In genomic region chr14:99742509-99743487, GRCh38 we compare ENCODE assay signal across 27 cellular contexts. TPM values are rescaled to one million over a fixed set of nuclear protein-coding genes. Genes with fewer than 3 reads are reported as not detected.
A peak's percentile ranks its signal among the peaks of the same experiment; 100 is the strongest.
DNase-seq lines count a peak whose midpoint lies in the region; ATAC-seq, FAIRE-seq and TF ChIP-seq lines count a peak whose summit lies in the region.
"Had no signal": no experiment of that assay in that cellular context is flagged by ENCODE, and none has a peak within 500 bp of the region (broad histone marks: within the 10 kb centered on the region; RNA-seq: fewer than 3 reads in every experiment).

No MANE protein-coding gene starts in this region.

- H2AFZ ChIP-seq in H1 (ENCODE audit: low read length) (no peak overlapping the region), neuronal stem cell (ENCODE audit: low read length) (no peak overlapping the region)
- H2AFZ ChIP-seq: PC-9 had no signal

- H3K9ac ChIP-seq in H1 (replicated peaks in 1 of 4; ENCODE audit: extremely low read depth in 1 of 4, low read depth in 3 of 4, low read length in 3 of 4) = no peak overlapping the region
- H3K9ac ChIP-seq in neuronal stem cell (ENCODE audit: low read depth, low read length, poor library complexity) = no peak overlapping the region
- H3K9ac ChIP-seq: SK-N-SH had no signal

- no peaks in the 10 kb centered on the region for H3K79me2 ChIP-seq in H1 (ENCODE audit: control insufficient read depth in 1 of 2, insufficient read depth in 2 of 2, low read length in 2 of 2)

- H3K9me3 ChIP-seq in right atrium auricular region (no peaks in the 10 kb centered on the region), H1 (ENCODE audit: insufficient read depth in 2 of 2, low read depth in 1 of 2, low read length in 1 of 2) (no peaks in the 10 kb centered on the region), neuronal stem cell (replicated peaks in 1 of 2; ENCODE audit: control insufficient read depth in 2 of 2, insufficient read depth in 1 of 2, low read depth in 1 of 2, low read length in 2 of 2) (no peaks in the 10 kb centered on the region)
- H3K9me3 ChIP-seq: HAP-1, MG63, SK-N-SH had no signal

- no peak for TF ChIP-seq POLR2A in H1 (IDR thresholded peaks at IDR 0.05; ENCODE audit: control extremely low read depth in 1 of 2, low read depth in 2 of 2, low read length in 2 of 2)

- POLR2A ChIA-PET in H1 (lab: Charles Lee; ENCODE audit: partially characterized antibody) = no interaction called here

- H3K36me3 ChIP-seq in right atrium auricular region (no peaks in the 10 kb centered on the region), H1 (ENCODE audit: control insufficient read depth in 2 of 4, insufficient read depth in 4 of 4, low read length in 3 of 4) (no peaks in the 10 kb centered on the region), neuronal stem cell (replicated peaks in 1 of 2; ENCODE audit: control insufficient read depth in 2 of 2, insufficient read depth in 2 of 2, low read length in 2 of 2) (no peaks in the 10 kb centered on the region)
- H3K36me3 ChIP-seq: HAP-1, MG63 had no signal

- H2BK20ac ChIP-seq in H1 (ENCODE audit: low read length) = peak overlapping the region; percentile 48; the same call in 1 of the 2 replicates

- H3K4ac ChIP-seq in H1 (replicated peaks; ENCODE audit: insufficient read length, low read depth, low read length) = no peak overlapping the region
- H3K4ac ChIP-seq in neuronal stem cell (ENCODE audit: low read length) = no peak overlapping the region

- H3K56ac ChIP-seq in H1 (replicated peaks; ENCODE audit: insufficient read length, low read depth, low read length) = no peak overlapping the region

- H2AK5ac ChIP-seq in H1 (ENCODE audit: low read depth, low read length) (peak overlapping the region; percentile 13; the same call in 1 of the 2 replicates), neuronal stem cell (ENCODE audit: low read depth, low read length) (peak overlapping the region; percentile 77)

- no peak overlapping the region for H2BK5ac ChIP-seq in H1 (ENCODE audit: low read depth, low read length)
- peak overlapping the region; percentile 32 for H2BK5ac ChIP-seq in neuronal stem cell (ENCODE audit: low read length)

- H4K91ac ChIP-seq in H1 (replicated peaks; ENCODE audit: insufficient read length, low read length) (peak overlapping the region; percentile 82), neuronal stem cell (ENCODE audit: low read depth, low read length, poor library complexity) (peak overlapping the region; percentile 26)

- TF ChIP-seq RAD21 in H1 (IDR thresholded peaks at IDR 0.05 in 1 of 2, conservative IDR thresholded peaks at IDR 0.05 in 1 of 2; ENCODE audit: low read depth in 2 of 2, low read length in 2 of 2) = no peak

- 92% methylated on average over 24 of the region's 25 CpGs; no CpG with 5 or more reads in 1 of the 2 experiments for WGBS in H1 (ENCODE audit: extremely low coverage in 1 of 2, insufficient coverage in 1 of 2, insufficient read length in 1 of 2, insufficient replicate concordance in 2 of 2, low coverage in 1 of 2, low lambda C conversion rate in 2 of 2, missing lambda C conversion rate in 1 of 2), 2 experiments
- no CpG with 5 or more reads among the region's 25 CpGs for WGBS in neuronal stem cell (ENCODE audit: extremely low coverage in 2 of 2, insufficient read length in 2 of 2, insufficient replicate concordance in 1 of 2), 2 donors

- H3K27ac ChIP-seq in right atrium auricular region (no peak overlapping the region), H1 (ENCODE audit: low read depth, low read length) (no peak overlapping the region), neuronal stem cell (replicated peaks; ENCODE audit: low read length) (no peak overlapping the region)
- H3K27ac ChIP-seq: 22Rv1, PC-9 had no signal

- no peaks in the 10 kb centered on the region; the same call in 1 of the 2 replicates for H3K23me2 ChIP-seq in H1 (ENCODE audit: low read depth, low read length)

- no peaks in the 10 kb centered on the region for H4K20me1 ChIP-seq in H1 (replicated peaks in 1 of 2; ENCODE audit: control insufficient read depth in 1 of 2, insufficient read depth in 2 of 2, low read length in 2 of 2)

- H3K18ac ChIP-seq in H1 (ENCODE audit: extremely low read depth, low read length) (peak overlapping the region; percentile 48), neuronal stem cell (ENCODE audit: low read length) (peak overlapping the region; percentile 65)

- ATAC-seq in Right ventricle myocardium superior (ENCODE audit: poor library complexity) = no peak
- no peak for ATAC-seq in HG03521 (IDR thresholded peaks at IDR 0.05; ENCODE audit: unreplicated experiment)

- no peak overlapping the region for H3K4me3 ChIP-seq in right atrium auricular region
- H3K4me3 ChIP-seq in H1 (ENCODE audit: extremely low read depth in 1 of 4, insufficient read depth in 2 of 4, low read depth in 3 of 4, low read length in 4 of 4) = no peak overlapping the region
- peak overlapping the region in 1 of 2 donors; percentile 25 for H3K4me3 ChIP-seq in neuronal stem cell (ENCODE audit: low read length in 2 of 2)
- H3K4me3 ChIP-seq: HAP-1, MG63, PC-9 had no signal

- no peak overlapping the region for H3K23ac ChIP-seq in H1 (ENCODE audit: insufficient read length)
- peak overlapping the region; percentile 52 for H3K23ac ChIP-seq in neuronal stem cell (ENCODE audit: low read depth, low read length, poor library complexity)

- H3K79me1 ChIP-seq in H1 (ENCODE audit: low read depth, low read length) (no peaks in the 10 kb centered on the region), neuronal stem cell (ENCODE audit: low read depth, low read length) (no peaks in the 10 kb centered on the region)

- CTCF ChIA-PET in H1 (lab: Charles Lee; ENCODE audit: partially characterized antibody) = interaction anchor here (1.0 to 18.9 kb wide), 4 partner anchors 5 to 150 kb away, joined by 4 to 237 read pairs (median 121); no protein-coding TSS in a partner anchor

- H3K4me2 ChIP-seq in H1 (ENCODE audit: insufficient read depth in 1 of 2, low read depth in 2 of 2, low read length in 2 of 2) (no peak overlapping the region), neuronal stem cell (ENCODE audit: insufficient read depth, low read length, poor library complexity, severe bottlenecking) (no peak overlapping the region)
- H3K4me2 ChIP-seq: PC-9, SK-N-SH had no signal

- TF ChIP-seq CTCF in right atrium auricular region (IDR thresholded peaks at IDR 0.05) (no peak), H1 (IDR thresholded peaks at IDR 0.05; ENCODE audit: control extremely low read depth in 1 of 3, insufficient read depth in 1 of 3, low read depth in 1 of 3, low read length in 3 of 3) (no peak)

- H2BK120ac ChIP-seq in H1 (replicated peaks; ENCODE audit: low read depth, low read length) (no peak overlapping the region), neuronal stem cell (ENCODE audit: low read depth, low read length) (peak overlapping the region; percentile 76)

- H3K27me3 ChIP-seq in right atrium auricular region (no peaks in the 10 kb centered on the region), H1 (replicated peaks in 1 of 4; ENCODE audit: control insufficient read depth in 3 of 4, extremely low read depth in 1 of 4, insufficient read depth in 3 of 4, low read length in 3 of 4) (no peaks in the 10 kb centered on the region; a peak in 2 of 7 replicates), neuronal stem cell (ENCODE audit: control insufficient read depth in 3 of 3, insufficient read depth in 3 of 3, low read depth in 1 of 3, low read length in 3 of 3) (peaks cover 0 to 27% (median 0%) of the 10 kb centered on the region in 3 experiments)
- H3K27me3 ChIP-seq: MG63 had no signal

- H2BK15ac ChIP-seq in H1 (ENCODE audit: low read length) = 0 out of 2 replicates have a peak overlapping the region, but pooled peaks have one; percentile 92
- no peak overlapping the region for H2BK15ac ChIP-seq in neuronal stem cell (ENCODE audit: low read length)

- no peak for FAIRE-seq in H1 (lab: Jason Lieb, UNC)
- FAIRE-seq: HTR-8/SVneo had no signal

- H2BK12ac ChIP-seq in H1 (ENCODE audit: low read depth, low read length) (peak overlapping the region; percentile 80; the same call in 1 of the 2 replicates), neuronal stem cell (ENCODE audit: low read length) (no peak overlapping the region)

- no peak overlapping the region for H3K14ac ChIP-seq in H1 (ENCODE audit: insufficient read length)
- peak overlapping the region; percentile 25 for H3K14ac ChIP-seq in neuronal stem cell (ENCODE audit: low read length)

- intact Hi-C loops in Right ventricle myocardium superior (cut with DNase I) = loop anchor here (5.0 kb wide), 1 partner anchor 45 kb away; no protein-coding TSS in a partner anchor

- H4K8ac ChIP-seq in H1 (ENCODE audit: extremely low read depth, insufficient read depth, low read length) (no peak overlapping the region), neuronal stem cell (ENCODE audit: low read depth, low read length) (no peak overlapping the region)

- peak; percentile 34 for DNase-seq in Right ventricle myocardium superior
- DNase-seq in right atrium auricular region (ENCODE audit: low spot score) = no peak
- DNase-seq in H1 (ENCODE audit: low read depth in 1 of 2, low spot score in 2 of 2) = no peak
- DNase-seq in neuronal stem cell (ENCODE audit: low spot score) = no peak
- no peak for DNase-seq in AG08396 (ENCODE audit: low spot score)
- no peak for DNase-seq in KG1 (lab: John Stamatoyannopoulos, UW)
- DNase-seq in globus pallidus (ENCODE audit: low spot score) = no peak
- DNase-seq: CD4-positive, CD25-positive, alpha-beta regulatory T cell; DMS153; DND-41; HFFc6; KBM-7; MG63; NCI-H1694; NCI-H2029 treated with DMSO at 0.1 percent for 48 hours; NCI-H446 treated with DMSO at 0.1 percent for 48 hours; NCI-H526; NCI-H82; NK-92 treated with Interleukin-12 subunit alpha and Interleukin-12 subunit beta, amount 100 ng/mL, for 24 hours; PC-9; RPMI8226; SIG-M5; SK-N-SH had no signal

- H3K4me1 ChIP-seq in right atrium auricular region (peaks cover 0 to 76% of the 10 kb centered on the region in 2 donors), H1 (replicated peaks in 1 of 4; ENCODE audit: control insufficient read depth in 3 of 4, insufficient read depth in 4 of 4, low read length in 3 of 4) (peaks cover 4 to 13% (median 5%) of the 10 kb centered on the region in 4 experiments), neuronal stem cell (ENCODE audit: control insufficient read depth in 2 of 2, insufficient read depth in 1 of 2, low read depth in 1 of 2, low read length in 2 of 2) (peaks cover 0 to 12% of the 10 kb centered on the region in 2 donors)

- no peak overlapping the region for H4K5ac ChIP-seq in H1 (ENCODE audit: insufficient read length, low read depth, low read length)

- TF ChIP-seq EP300 in H1 (IDR thresholded peaks at IDR 0.05; ENCODE audit: borderline replicate concordance in 1 of 2, low read depth in 2 of 2, low read length in 2 of 2) = no peak

RNA-seq across cellular contexts. Expression of gene EML1, which starts 50.4 kb away (rescaled TPM):
- total RNA-seq in Right ventricle myocardium superior (39.5 TPM), right atrium auricular region (10 to 100 TPM; 28.3 to 30.2 TPM)
- total RNA-seq in H1 (2021; fragmentation: NEBNext Ultra II Directional; extraction: Animal tissue kit (Norgen Biotek cat#: 25700)) = 24.7 and 32.9 TPM in 2 replicates
- polyA plus RNA-seq in H1 (2011; rRNA removed) = 9.8 and 11.1 TPM in 2 replicates
- polyA plus RNA-seq in H1 (2011; cell fraction: cytosol; rRNA removed) = 11.8 TPM
- polyA plus RNA-seq in H1 (2011; cell fraction: nucleus; rRNA removed) = 30.9 TPM
- 16.6 to 36.3 TPM (median 23.0 TPM) in 4 replicates for polyA plus RNA-seq in H1 (2012, experiment 1 of 2)
- polyA plus RNA-seq in H1 (2012, experiment 2 of 2) = 3.3 TPM
- polyA plus RNA-seq in H1 (2013, experiment 1 of 2) = 6.5 TPM
- polyA plus RNA-seq in H1 (2013, experiment 2 of 2) = 6.7 TPM
- 55.1 and 82.5 TPM in 2 replicates for polyA minus RNA-seq in H1 (2011; rRNA and poly(A)+ RNA removed)
- 20.8 TPM for polyA minus RNA-seq in H1 (2011; cell fraction: cytosol; rRNA and poly(A)+ RNA removed)
- polyA minus RNA-seq in H1 (2011; cell fraction: nucleus; rRNA and poly(A)+ RNA removed) = 60.8 TPM
- 17.5 TPM for polyA plus RNA-seq in neuronal stem cell (2013, experiment 1 of 2)
- 17.5 TPM for polyA plus RNA-seq in neuronal stem cell (2013, experiment 2 of 2)
- total RNA-seq: CD4-positive, CD25-positive, alpha-beta regulatory T cell had no signal
- polyA plus RNA-seq: CD4-positive, CD25-positive, alpha-beta regulatory T cell had no signal

RNA-seq across cellular contexts. Expression of gene CYP46A1, which starts 58.7 kb away (rescaled TPM):
- total RNA-seq in Right ventricle myocardium superior (3.0 TPM), right atrium auricular region (1 to 10 TPM; 1.4 to 6.9 TPM)
- 0.71 and 1.3 TPM in 2 replicates for total RNA-seq in H1 (2021; fragmentation: NEBNext Ultra II Directional; extraction: Animal tissue kit (Norgen Biotek cat#: 25700))
- polyA plus RNA-seq in H1 (2011; rRNA removed) = 0.41 and 0.89 TPM in 2 replicates
- 0.88 TPM for polyA plus RNA-seq in H1 (2011; cell fraction: cytosol; rRNA removed)
- 4.4 TPM for polyA plus RNA-seq in H1 (2011; cell fraction: nucleus; rRNA removed)
- 0.60 to 1.6 TPM (median 0.87 TPM) in 4 replicates for polyA plus RNA-seq in H1 (2012, experiment 1 of 2)
- 0.45 TPM for polyA plus RNA-seq in H1 (2012, experiment 2 of 2)
- 0.63 TPM for polyA plus RNA-seq in H1 (2013, experiment 1 of 2)
- 0.57 TPM for polyA plus RNA-seq in H1 (2013, experiment 2 of 2)
- 0.63 and 0.91 TPM in 2 replicates for polyA minus RNA-seq in H1 (2011; rRNA and poly(A)+ RNA removed)
- polyA minus RNA-seq in H1 (2011; cell fraction: cytosol; rRNA and poly(A)+ RNA removed) = not detected
- polyA minus RNA-seq in H1 (2011; cell fraction: nucleus; rRNA and poly(A)+ RNA removed) = 1.9 TPM
- 1.5 TPM for polyA plus RNA-seq in neuronal stem cell (2013, experiment 1 of 2)
- polyA plus RNA-seq in neuronal stem cell (2013, experiment 2 of 2) = 1.6 TPM
- total RNA-seq: CD4-positive, CD25-positive, alpha-beta regulatory T cell; PC-9 had no signal
- polyA plus RNA-seq: CD4-positive, CD25-positive, alpha-beta regulatory T cell had no signal
